ENCODE assay signal across 1 cellular context in genomic region chr1:224880593-224881307, GRCh38.
TF ChIP-seq lines count a peak whose summit lies in the region.

No MANE protein-coding gene starts in this region.

TF ChIP-seq in SK-N-SH treated with all-trans-retinoic acid at 6 μM for 48 hours, 23 proteins besides CTCF, POLR2A, EP300 and RAD21:
- TF ChIP-seq TSHZ2 (CRISPR knock-in tag; IDR thresholded peaks at IDR 0.05) (no peak), CSDC2 (CRISPR knock-in tag; IDR thresholded peaks at IDR 0.05) (no peak), ISL1 (CRISPR knock-in tag; IDR thresholded peaks at IDR 0.05) (no peak), BACH2 (CRISPR knock-in tag; IDR thresholded peaks at IDR 0.05; ENCODE audit: borderline replicate concordance) (no peak), GLIS3 (CRISPR knock-in tag; IDR thresholded peaks at IDR 0.05) (no peak), OSR1 (CRISPR knock-in tag; IDR thresholded peaks at IDR 0.05) (no peak), TCF4 (CRISPR knock-in tag; IDR thresholded peaks at IDR 0.05; ENCODE audit: borderline replicate concordance) (no peak), CSRNP3 (CRISPR knock-in tag; IDR thresholded peaks at IDR 0.05) (no peak)
